Comparison of ENCODE assay signal across 18 cellular contexts in genomic region chr12:40236357-40236850, GRCh38. TPM values are rescaled to one million over a fixed set of nuclear protein-coding genes. Genes with fewer than 3 reads are reported as not detected.
"Had no signal": no experiment of that assay in that cellular context is flagged by ENCODE, and none has a peak within 500 bp of the region (broad histone marks: within the 10 kb centered on the region; RNA-seq: fewer than 3 reads in every experiment).

No MANE protein-coding gene starts in this region.

- H3K36me3 Mint-ChIP-seq: immature natural killer cell; naive thymus-derived CD4-positive, alpha-beta T cell; stimulated activated effector memory CD8-positive, alpha-beta T cell treated with anti-CD3 and anti-CD28 coated beads, Interleukin-12 subunit alpha, Interleukin-12 subunit beta, amount 100 ng/mL, for 72 hours had no signal

- H3K4me1 ChIP-seq: foreskin keratinocyte had no signal

- H3K4me3 Mint-ChIP-seq: endodermal cell; immature natural killer cell; naive thymus-derived CD4-positive, alpha-beta T cell; nephron progenitor cell; stimulated activated effector memory CD8-positive, alpha-beta T cell treated with anti-CD3 and anti-CD28 coated beads, Interleukin-12 subunit alpha, Interleukin-12 subunit beta, amount 100 ng/mL, for 72 hours; stimulated activated naive CD8-positive, alpha-beta T cell treated with anti-CD3 and anti-CD28 coated beads, Interleukin-15, Interleukin-2, amounts not matched to agents 100 ng/mL and 50 ng/mL, for 24 hours had no signal

- H3K27me3 Mint-ChIP-seq: stimulated activated naive CD8-positive, alpha-beta T cell treated with anti-CD3 and anti-CD28 coated beads, Interleukin-15, Interleukin-2, amounts not matched to agents 100 ng/mL and 50 ng/mL, for 24 hours had no signal

- H3K27ac ChIP-seq: foreskin keratinocyte, left ventricle myocardium inferior, ovary, tibial artery had no signal

- H3K4me3 ChIP-seq: left ventricle myocardium inferior, lung, ovary, tibial artery had no signal

- H3K4me1 Mint-ChIP-seq: naive thymus-derived CD4-positive, alpha-beta T cell; nephron progenitor cell; stimulated activated effector memory CD8-positive, alpha-beta T cell treated with anti-CD3 and anti-CD28 coated beads, Interleukin-12 subunit alpha, Interleukin-12 subunit beta, amount 100 ng/mL, for 72 hours had no signal

- ATAC-seq: foreskin keratinocyte; naive thymus-derived CD4-positive, alpha-beta T cell; stimulated activated effector memory CD8-positive, alpha-beta T cell treated with anti-CD3 and anti-CD28 coated beads, Interleukin-12 subunit alpha, Interleukin-12 subunit beta, amount 100 ng/mL, for 72 hours had no signal

- H3K27ac Mint-ChIP-seq: endodermal cell; immature natural killer cell; naive thymus-derived CD4-positive, alpha-beta T cell; nephron progenitor cell; stimulated activated effector memory CD8-positive, alpha-beta T cell treated with anti-CD3 and anti-CD28 coated beads, Interleukin-12 subunit alpha, Interleukin-12 subunit beta, amount 100 ng/mL, for 72 hours; stimulated activated naive CD8-positive, alpha-beta T cell treated with anti-CD3 and anti-CD28 coated beads, Interleukin-15, Interleukin-2, amounts not matched to agents 100 ng/mL and 50 ng/mL, for 24 hours had no signal

- H3K27me3 ChIP-seq: foreskin keratinocyte, ovary, tibial artery had no signal

- H3K9me3 Mint-ChIP-seq: endodermal cell; nephron progenitor cell; stimulated activated effector memory CD8-positive, alpha-beta T cell treated with anti-CD3 and anti-CD28 coated beads, Interleukin-12 subunit alpha, Interleukin-12 subunit beta, amount 100 ng/mL, for 72 hours; stimulated activated naive CD8-positive, alpha-beta T cell treated with anti-CD3 and anti-CD28 coated beads, Interleukin-15, Interleukin-2, amounts not matched to agents 100 ng/mL and 50 ng/mL, for 24 hours had no signal

- H3K36me3 ChIP-seq: ovary had no signal

- DNase-seq: dermis blood vessel endothelial cell; effector CD4-positive, alpha-beta T cell; endodermal cell; erythroblast; foreskin keratinocyte; immature natural killer cell; left ventricle myocardium inferior; mesendoderm; naive thymus-derived CD4-positive, alpha-beta T cell; nephron progenitor cell; ovary; right cardiac atrium; small intestine; stimulated activated CD4-positive, alpha-beta T cell treated with anti-CD3 and anti-CD28 coated beads, Interleukin-12 subunit alpha, Interleukin-12 subunit beta, amount 100 ng/mL, for 4 hours; tibial artery had no signal

- H3K9me3 ChIP-seq: left ventricle myocardium inferior, ovary, tibial artery had no signal

RNA-seq across cellular contexts. Expression of gene LRRK2, which starts 11.6 kb away (rescaled TPM):
- polyA plus RNA-seq: naive thymus-derived CD4-positive, alpha-beta T cell had no signal
